8 cellular contexts compared by ENCODE assay signal in the genomic region with DNA sequence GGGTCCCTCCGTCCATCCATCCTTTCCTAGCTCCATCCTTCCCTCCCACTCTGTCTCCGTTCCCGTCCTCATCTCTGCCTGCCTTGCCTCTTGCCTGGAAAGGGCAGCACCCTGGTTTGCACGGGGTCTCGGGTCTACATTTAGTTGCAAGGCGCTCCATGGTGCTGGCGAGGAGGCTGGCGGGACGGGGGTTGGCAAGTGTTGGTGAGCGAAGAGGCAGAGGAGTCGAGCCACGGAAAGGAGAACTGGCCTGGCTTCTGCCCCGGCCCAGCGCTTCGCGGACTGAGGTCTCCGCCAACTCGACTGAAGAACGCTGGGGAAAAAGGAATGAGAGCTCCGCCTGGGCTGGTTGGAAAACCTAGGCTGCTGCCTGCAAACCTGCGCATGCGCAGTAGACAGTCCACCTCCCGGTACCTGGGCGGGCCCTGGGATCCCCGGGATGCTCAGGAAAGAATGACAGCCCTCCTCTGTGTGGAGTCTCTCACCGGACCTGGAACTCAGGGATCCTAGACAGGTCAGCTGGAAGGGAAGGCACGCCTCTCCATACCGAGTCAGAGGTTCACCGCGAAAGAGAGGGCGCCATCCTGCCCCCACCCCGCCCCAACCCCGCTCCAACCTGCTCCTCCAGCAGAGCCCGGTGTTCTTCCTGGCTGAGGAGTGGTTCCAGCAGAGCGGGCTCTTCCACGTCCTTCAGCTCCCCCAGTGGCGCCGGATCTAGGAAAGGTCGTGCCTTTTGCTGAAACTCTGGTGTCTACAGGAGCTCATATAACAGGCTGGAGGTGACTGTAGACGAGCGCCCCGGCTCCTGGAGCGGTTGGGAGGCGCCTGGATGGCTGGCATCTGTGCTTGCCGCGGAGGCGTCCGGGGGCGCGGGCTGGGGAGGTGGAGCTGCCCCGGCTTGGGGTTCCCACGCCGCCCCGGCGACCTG. TPM values are rescaled to one million over a fixed set of nuclear protein-coding genes. Genes with fewer than 3 reads are reported as not detected.
A peak's percentile ranks its signal among the peaks of the same experiment; 100 is the strongest.
DNase-seq lines count a peak whose midpoint lies in the region; ATAC-seq lines count a peak whose summit lies in the region.

No MANE protein-coding gene starts in this region.

- peak overlapping the region; percentile 27 for H3K27ac Mint-ChIP-seq in activated T-cell treated with anti-CD3 and anti-CD28 coated beads, Interleukin-2, amount 50 U/mL, for 72 hours

- no peaks in the 10 kb centered on the region for H4K20me1 ChIP-seq in GM23248 (ENCODE audit: insufficient read depth)

- H3K79me2 ChIP-seq in GM23248 (ENCODE audit: insufficient read depth): no peaks in the 10 kb centered on the region

- H3K36me3 Mint-ChIP-seq in activated T-cell treated with anti-CD3 and anti-CD28 coated beads, Interleukin-2, amount 50 U/mL, for 72 hours (ENCODE audit: insufficient read depth in 2 of 2): peaks cover 3 to 4% of the 10 kb centered on the region in 2 donors

- H3K36me3 ChIP-seq in GM23248 (ENCODE audit: low read depth): no peaks in the 10 kb centered on the region

- H3K4me2 ChIP-seq in GM23248 (ENCODE audit: unreplicated experiment): no peak overlapping the region

- ATAC-seq in activated T-cell treated with anti-CD3 and anti-CD28 coated beads, Interleukin-2, amount 50 U/mL, for 72 hours (replicated peaks in 1 of 2): peak; percentile 30 to 32
- ATAC-seq in sciatic nerve (peak; percentile 22), GM19455 (IDR thresholded peaks at IDR 0.05; ENCODE audit: unreplicated experiment) (no peak), HG03025 (IDR thresholded peaks at IDR 0.05; ENCODE audit: low FRiP score, unreplicated experiment) (no peak), HG02970 (IDR thresholded peaks at IDR 0.05; ENCODE audit: low FRiP score, unreplicated experiment) (no peak)

- peak; percentile 59 for DNase-seq in GM23248
- DNase-seq in activated T-cell treated with anti-CD3 and anti-CD28 coated beads, Interleukin-2, amount 50 U/mL, for 72 hours: peak; percentile 18 to 51
- DNase-seq in glomerular visceral epithelial cell (ENCODE audit: extremely low spot score): peak; percentile 74
- no peak for DNase-seq in sciatic nerve (ENCODE audit: low spot score)
- DNase-seq in NCI-H2029 treated with DMSO at 0.1 percent for 48 hours (lab: John Stamatoyannopoulos, UW): no peak

- 4 to 7% methylated on average over 48 to 49 of the region's 55 CpGs for WGBS in GM23248 (ENCODE audit: low coverage in 1 of 2, low lambda C conversion rate in 2 of 2, missing lambda C conversion rate in 2 of 2), 2 experiments

- no peaks in the 10 kb centered on the region for H3K9me3 ChIP-seq in GM23248 (ENCODE audit: low read depth)

- peaks cover 43% of the 10 kb centered on the region for H3K27me3 Mint-ChIP-seq in activated T-cell treated with anti-CD3 and anti-CD28 coated beads, Interleukin-2, amount 50 U/mL, for 72 hours (ENCODE audit: low read depth)

- no peak overlapping the region for H3K27ac ChIP-seq in GM23248

- no peaks in the 10 kb centered on the region for H3K9me3 Mint-ChIP-seq in activated T-cell treated with anti-CD3 and anti-CD28 coated beads, Interleukin-2, amount 50 U/mL, for 72 hours

- no peaks in the 10 kb centered on the region for H3K9me2 ChIP-seq in GM23248 (ENCODE audit: insufficient read depth)

- no peaks in the 10 kb centered on the region for H3K4me1 ChIP-seq in GM23248 (ENCODE audit: insufficient read depth)

- H3K4me3 Mint-ChIP-seq in activated T-cell treated with anti-CD3 and anti-CD28 coated beads, Interleukin-2, amount 50 U/mL, for 72 hours: peak overlapping the region; percentile 63 to 73

- no peak overlapping the region for H3K4me3 ChIP-seq in GM23248

- peaks cover 37% of the 10 kb centered on the region for H3K4me1 Mint-ChIP-seq in activated T-cell treated with anti-CD3 and anti-CD28 coated beads, Interleukin-2, amount 50 U/mL, for 72 hours (ENCODE audit: low read depth)

- peaks cover 50% of the 10 kb centered on the region for H3K27me3 ChIP-seq in GM23248 (replicated peaks; ENCODE audit: insufficient read depth)

- in situ Hi-C loops in GM23248 (cut with MboI): no loop called here

- H2AFZ ChIP-seq in GM23248: no peak overlapping the region

- intact Hi-C loops in sciatic nerve (cut with DNase I): no loop called here

- H3K9ac ChIP-seq in GM23248: no peak overlapping the region

- H3F3A ChIP-seq in GM23248 (ENCODE audit: insufficient read depth): no peaks in the 10 kb centered on the region

RNA-seq across cellular contexts. Expression of a gene that starts 6.0 kb away (rescaled TPM):
- total RNA-seq in GM23248 (2014; rRNA removed; shearing (Covaris generic)): not detected in 2 replicates
- polyA plus RNA-seq in GM23248 (2016; fragmentation: Nextera tagmentation; extraction: Ambion mirVana): 0.14 TPM in 1 of 2 replicates, not detected in the other
- not detected for total RNA-seq in activated T-cell treated with anti-CD3 and anti-CD28 coated beads, Interleukin-2, amount 50 U/mL, for 72 hours
- total RNA-seq in sciatic nerve: not detected

RNA-seq across cellular contexts. Expression of a gene that starts 43.2 kb away (rescaled TPM):
- total RNA-seq in GM23248 (2014; rRNA removed; shearing (Covaris generic)): not detected in 2 replicates
- polyA plus RNA-seq in GM23248 (2016; fragmentation: Nextera tagmentation; extraction: Ambion mirVana): not detected in 2 replicates
- total RNA-seq in activated T-cell treated with anti-CD3 and anti-CD28 coated beads, Interleukin-2, amount 50 U/mL, for 72 hours: not detected
- total RNA-seq in sciatic nerve: not detected

Comparison
In these comparisons a context has a peak if more than half of its experiments do, and no peak if none do; other contexts are left out.
1. DNase-seq: peak in GM23248 (single experiment), activated T-cell treated with anti-CD3 and anti-CD28 coated beads, Interleukin-2, amount 50 U/mL, for 72 hours (2 of 2) and glomerular visceral epithelial cell (single experiment); none in sciatic nerve (single experiment) and NCI-H2029 treated with DMSO at 0.1 percent for 48 hours (single experiment).
2. ATAC-seq: peak in activated T-cell treated with anti-CD3 and anti-CD28 coated beads, Interleukin-2, amount 50 U/mL, for 72 hours (2 of 2) and sciatic nerve (single experiment); none in GM19455 (single experiment), HG03025 (single experiment) and HG02970 (single experiment).